In genomic region chr19:42881279-42881678, GRCh38 we compare ENCODE assay signal across 13 cellular contexts. TPM values are rescaled to one million over a fixed set of nuclear protein-coding genes. Genes with fewer than 3 reads are reported as not detected.
DNase-seq lines count a peak whose midpoint lies in the region; TF ChIP-seq lines count a peak whose summit lies in the region.
"Not testable (repeated sequence)": the region's sequence is repeated elsewhere in the genome, so short reads cannot be mapped to it uniquely, and the experiment has no call there.
"Had no signal": no experiment of that assay in that cellular context is flagged by ENCODE, and none has a peak within 500 bp of the region (broad histone marks: within the 10 kb centered on the region; RNA-seq: fewer than 3 reads in every experiment).

No MANE protein-coding gene starts in this region.

- not testable (repeated sequence) for H2AFZ ChIP-seq in PC-9

- DNase-seq in DMS53 (lab: John Stamatoyannopoulos, UW) (peak; percentile 14), erythroblast (lab: John Stamatoyannopoulos, UW) (peak; percentile 1 to 9), kidney tubule cell (ENCODE audit: low spot score) (peak; percentile 7)
- not testable (repeated sequence) for DNase-seq in PC-9; astrocyte of the cerebellum (ENCODE audit: low read depth)

- BruUV-seq in PC-9 (replicated peaks; lab: Mats Ljungman, UMichigan): not testable (repeated sequence)

- not testable (repeated sequence) for H3F3A ChIP-seq in PC-9 (ENCODE audit: insufficient read depth, low read depth)

- H3K27ac ChIP-seq in PC-9: not testable (repeated sequence)

- CTCF ChIA-PET in PC-9 (lab: Charles Lee): not testable (repeated sequence)

- H3K9me2 ChIP-seq in PC-9 (ENCODE audit: insufficient read depth): not testable (repeated sequence)

- not testable (repeated sequence) for H3K9me3 ChIP-seq in PC-9 (ENCODE audit: insufficient read depth, low read depth)

- H4K20me1 ChIP-seq in PC-9 (ENCODE audit: insufficient read depth): not testable (repeated sequence)

- H3K4me3 ChIP-seq in GM12875 (ENCODE audit: low read depth, low read length); PC-9; astrocyte of the cerebellum (ENCODE audit: low read depth, low read length): not testable (repeated sequence)

- TF ChIP-seq CTCF in GM12875 (IDR thresholded peaks at IDR 0.05; ENCODE audit: borderline replicate concordance, insufficient read depth, low read depth, low read length): peak; percentile 55
- TF ChIP-seq CTCF in LNCAP (IDR thresholded peaks at IDR 0.05): 0 out of 2 replicates have a peak, but pooled peaks have one; percentile 32
- TF ChIP-seq CTCF in PC-9 (conservative IDR thresholded peaks at IDR 0.05): peak; percentile 51
- peak; percentile 45 for TF ChIP-seq CTCF in astrocyte of the cerebellum (IDR thresholded peaks at IDR 0.05; ENCODE audit: low read depth, low read length, missing control alignments)

- TF ChIP-seq POLR2A in erythroblast (IDR thresholded peaks at IDR 0.05; ENCODE audit: low read length): not testable (repeated sequence)

- in situ Hi-C loops in astrocyte of the cerebellum (cut with HindIII; ENCODE audit: low sequenced_read_pairs): not testable (repeated sequence)

- not testable (repeated sequence) for H3K36me3 ChIP-seq in PC-9 (ENCODE audit: low read depth)

- H3K4me1 ChIP-seq in PC-9 (replicated peaks; ENCODE audit: insufficient read depth): not testable (repeated sequence)

- intact Hi-C loops in PC-9 (cut with micrococcal nuclease; ENCODE audit: unreplicated experiment): loop anchor here (10.0 kb wide), 1 partner anchor 186 kb away; no protein-coding TSS in a partner anchor

- H3K4me2 ChIP-seq in PC-9: not testable (repeated sequence)

- H3K79me2 ChIP-seq in PC-9 (ENCODE audit: low read depth): not testable (repeated sequence)

- H3K27me3 ChIP-seq in PC-9 (ENCODE audit: insufficient read depth, low read depth): not testable (repeated sequence)

- POLR2A ChIA-PET in PC-9 (lab: Charles Lee; ENCODE audit: unreplicated experiment): not testable (repeated sequence)

RNA-seq across cellular contexts. Expression of gene PSG1, which starts 1.8 kb away (rescaled TPM):
- total RNA-seq in PC-9 (2021): 0.72 TPM in 1 of 2 replicates, not detected in the other
- total RNA-seq: CD8-positive, alpha-beta memory T cell; neural crest cell; T-helper 1 cell treated with Interleukin-12 subunit alpha and Interleukin-12 subunit beta and Interleukin-4 antibody, amounts not matched to agents 30 ng/mL and 1 ng/mL, for 36 hours; transverse colon had no signal

RNA-seq across cellular contexts. Expression of gene PSG6, which starts 36.4 kb away (rescaled TPM):
- total RNA-seq in PC-9 (2021): not detected in 2 replicates
- total RNA-seq: activated T-helper 17 cell treated with anti-CD3 and anti-CD28 coated beads, Interleukin-2, amount 50 U/mL, for 72 hours; CD8-positive, alpha-beta memory T cell; glomerular endothelial cell; neural crest cell; T-helper 1 cell treated with Interleukin-12 subunit alpha and Interleukin-12 subunit beta and Interleukin-4 antibody, amounts not matched to agents 30 ng/mL and 1 ng/mL, for 36 hours; transverse colon had no signal

RNA-seq across cellular contexts. Expression of gene PSG7, which starts 55.7 kb away (rescaled TPM):
- total RNA-seq in PC-9 (2021): not detected in 2 replicates
- total RNA-seq: activated T-helper 17 cell treated with anti-CD3 and anti-CD28 coated beads, Interleukin-2, amount 50 U/mL, for 72 hours; CD8-positive, alpha-beta memory T cell; glomerular endothelial cell; neural crest cell; T-helper 1 cell treated with Interleukin-12 subunit alpha and Interleukin-12 subunit beta and Interleukin-4 antibody, amounts not matched to agents 30 ng/mL and 1 ng/mL, for 36 hours; transverse colon had no signal
